16 cellular contexts compared by ENCODE assay signal in genomic region chr1:235069171-235069570, GRCh38. TPM values are rescaled to one million over a fixed set of nuclear protein-coding genes. Genes with fewer than 3 reads are reported as not detected.
DNase-seq lines count a peak whose midpoint lies in the region; ATAC-seq and TF ChIP-seq lines count a peak whose summit lies in the region.
"Had no signal": no experiment of that assay in that cellular context is flagged by ENCODE, and none has a peak within 500 bp of the region (broad histone marks: within the 10 kb centered on the region; RNA-seq: fewer than 3 reads in every experiment).

No MANE protein-coding gene starts in this region.

- H3K27ac ChIP-seq in body of pancreas (peak overlapping the region in 3 of 4 donors; percentile 93 to 97 (median 97)), liver (ENCODE audit: low read depth in 1 of 2, low read length in 2 of 2) (peak overlapping the region; percentile 94 to 97), suprapubic skin (peak overlapping the region; percentile 95), aorta (ENCODE audit: low read depth in 1 of 2, low read length in 2 of 2) (peak overlapping the region in 1 of 2 donors; percentile 34), smooth muscle cell (ENCODE audit: low read depth) (no peak overlapping the region)

- H3K4me1 Mint-ChIP-seq in naive thymus-derived CD8-positive, alpha-beta T cell, result peaks cover 0 to 7% (median 4%) of the 10 kb centered on the region in 4 donors

- DNase-seq in NT2/D1 (ENCODE audit: low read depth, low spot score) (no peak), body of pancreas (no peak), suprapubic skin (ENCODE audit: low spot score in 2 of 2) (no peak), D341Med (ENCODE audit: low spot score) (no peak), aorta (no peak), smooth muscle cell (lab: John Stamatoyannopoulos, UW; ENCODE audit: unreplicated experiment) (no peak)
- no peak for DNase-seq in naive thymus-derived CD8-positive, alpha-beta T cell
- DNase-seq: activated CD8-positive, alpha-beta T cell treated with anti-CD3 and anti-CD28 coated beads, Interleukin-2, amount 10 ng/mL, durations not matched to agents 7 days and 5 days; anterior cingulate cortex; CD4-positive, CD25-positive, alpha-beta regulatory T cell; foreskin fibroblast; NCI-H2107; stimulated activated CD8-positive, alpha-beta memory T cell treated with anti-CD3 and anti-CD28 coated beads, Interleukin-4, amount 100 ng/mL, for 48 hours had no signal

- no peak overlapping the region for H3K4me3 Mint-ChIP-seq in naive thymus-derived CD8-positive, alpha-beta T cell
- H3K4me3 Mint-ChIP-seq: activated CD8-positive, alpha-beta T cell treated with anti-CD3 and anti-CD28 coated beads, Interleukin-2, amount 10 ng/mL, durations not matched to agents 7 days and 5 days; CD4-positive, CD25-positive, alpha-beta regulatory T cell had no signal

- no peak overlapping the region for H3K4me2 ChIP-seq in smooth muscle cell

- POLR2A ChIA-PET in naive thymus-derived CD8-positive, alpha-beta T cell (lab: Charles Lee), result no interaction called here

- no peak for TF ChIP-seq EP300 in suprapubic skin (IDR thresholded peaks at IDR 0.05)

- H3K9ac ChIP-seq in NT2/D1 (ENCODE audit: insufficient read length, low read depth), result peak overlapping the region; percentile 29
- peak overlapping the region; percentile 90 to 97 for H3K9ac ChIP-seq in liver (ENCODE audit: low read depth in 1 of 2, low read length in 2 of 2)
- H3K9ac ChIP-seq in smooth muscle cell (ENCODE audit: low read depth), result no peak overlapping the region

- peak overlapping the region in 1 of 10 donors; percentile 51 for H3K27ac Mint-ChIP-seq in naive thymus-derived CD8-positive, alpha-beta T cell
- H3K27ac Mint-ChIP-seq: CD4-positive, CD25-positive, alpha-beta regulatory T cell had no signal

- H3K36me3 Mint-ChIP-seq in naive thymus-derived CD8-positive, alpha-beta T cell, result no peaks in the 10 kb centered on the region
- H3K36me3 Mint-ChIP-seq: CD4-positive, CD25-positive, alpha-beta regulatory T cell had no signal

- ATAC-seq in body of pancreas, result no peak
- ATAC-seq in aorta (ENCODE audit: low FRiP score), result no peak
- ATAC-seq in naive thymus-derived CD8-positive, alpha-beta T cell, result no peak
- ATAC-seq: activated CD8-positive, alpha-beta T cell treated with anti-CD3 and anti-CD28 coated beads, Interleukin-2, amount 10 ng/mL, durations not matched to agents 7 days and 5 days had no signal

- no peaks in the 10 kb centered on the region for H3K79me2 ChIP-seq in smooth muscle cell (ENCODE audit: low read depth)

- no peak for TF ChIP-seq RAD21 in liver (IDR thresholded peaks at IDR 0.05)

- no peak for TF ChIP-seq POLR2A in body of pancreas (IDR thresholded peaks at IDR 0.05)
- TF ChIP-seq POLR2A in suprapubic skin (IDR thresholded peaks at IDR 0.05), result no peak

- H3K36me3 ChIP-seq in NT2/D1 (ENCODE audit: insufficient read depth, insufficient read length, low read length) (no peaks in the 10 kb centered on the region), body of pancreas (replicated peaks in 1 of 2; ENCODE audit: insufficient read depth in 1 of 2, low read depth in 2 of 2) (no peaks in the 10 kb centered on the region), liver (ENCODE audit: control insufficient read depth in 4 of 4, insufficient read depth in 3 of 4, low read depth in 1 of 4, low read length in 3 of 4) (peaks cover 0 to 6% (median 2%) of the 10 kb centered on the region in 4 donors), suprapubic skin (no peaks in the 10 kb centered on the region), aorta (ENCODE audit: control insufficient read depth in 1 of 2, insufficient read depth in 2 of 2, low read length in 1 of 2) (no peaks in the 10 kb centered on the region), smooth muscle cell (ENCODE audit: low read depth) (no peaks in the 10 kb centered on the region)
- H3K36me3 ChIP-seq: SJSA1 had no signal

- H3K4me3 ChIP-seq in NT2/D1 (ENCODE audit: insufficient read length, low read depth), result no peak overlapping the region
- H3K4me3 ChIP-seq in body of pancreas, result no peak overlapping the region
- H3K4me3 ChIP-seq in liver (ENCODE audit: low read depth in 1 of 3, low read length in 3 of 3), result peak overlapping the region; percentile 47 to 95 (median 94)
- H3K4me3 ChIP-seq in suprapubic skin, result no peak overlapping the region
- no peak overlapping the region for H3K4me3 ChIP-seq in aorta (ENCODE audit: low read length in 2 of 2)
- H3K4me3 ChIP-seq in smooth muscle cell, result no peak overlapping the region
- H3K4me3 ChIP-seq: SJSA1 had no signal

- H3K4me1 ChIP-seq in NT2/D1 (ENCODE audit: insufficient read depth, insufficient read length) (peaks cover 20% of the 10 kb centered on the region), body of pancreas (peaks cover 65% of the 10 kb centered on the region), liver (ENCODE audit: control insufficient read depth in 4 of 4, insufficient read depth in 4 of 4, low read length in 3 of 4) (peaks cover 2 to 28% (median 18%) of the 10 kb centered on the region in 4 donors), suprapubic skin (peaks cover 67% of the 10 kb centered on the region), aorta (ENCODE audit: control insufficient read depth in 1 of 2, insufficient read depth in 2 of 2, low read length in 2 of 2) (peaks cover 0 to 2% of the 10 kb centered on the region in 2 donors), smooth muscle cell (ENCODE audit: low read depth) (peaks cover 5% of the 10 kb centered on the region)

- H3K9me3 ChIP-seq in NT2/D1 (ENCODE audit: insufficient read depth, low read length) (no peaks in the 10 kb centered on the region), body of pancreas (no peaks in the 10 kb centered on the region), liver (ENCODE audit: control insufficient read depth in 4 of 4, low read length in 3 of 4) (no peaks in the 10 kb centered on the region), suprapubic skin (no peaks in the 10 kb centered on the region), aorta (ENCODE audit: control insufficient read depth, low read length) (no peaks in the 10 kb centered on the region), smooth muscle cell (replicated peaks; ENCODE audit: low read depth) (no peaks in the 10 kb centered on the region)
- H3K9me3 ChIP-seq: SJSA1 had no signal

- H4K20me1 ChIP-seq in smooth muscle cell (ENCODE audit: low read depth), result no peaks in the 10 kb centered on the region

- peaks cover 0 to 2% (median 0%) of the 10 kb centered on the region in 5 donors for H3K27me3 Mint-ChIP-seq in naive thymus-derived CD8-positive, alpha-beta T cell

- H2AFZ ChIP-seq in smooth muscle cell (ENCODE audit: low read depth), result no peak overlapping the region

- 93 to 95% methylated on average over 5 of the region's 5 CpGs for WGBS in body of pancreas, 2 donors
- 47% methylated on average over 5 of the region's 5 CpGs for WGBS in liver
- WGBS in suprapubic skin, result 74% methylated on average over 5 of the region's 5 CpGs
- 98 to 99% methylated on average over 5 of the region's 5 CpGs for WGBS in aorta, 2 donors
- 96% methylated on average over 5 of the region's 5 CpGs for WGBS in smooth muscle cell (ENCODE audit: low lambda C conversion rate)

- H3F3A ChIP-seq in smooth muscle cell (ENCODE audit: low read depth), result no peaks in the 10 kb centered on the region

- H3K9me3 Mint-ChIP-seq in naive thymus-derived CD8-positive, alpha-beta T cell, result no peaks in the 10 kb centered on the region
- H3K9me3 Mint-ChIP-seq: activated T-helper 2 cell treated with anti-CD3 and anti-CD28 coated beads, Interferon-gamma antibody, Interleukin-2, Interleukin-4, amounts not matched to agents 10 μg/mL and 5 μg/mL and 100 μg/mL, durations not matched to agents 14 hours and 24 hours and 36 hours had no signal

- no peaks in the 10 kb centered on the region for H3K27me3 ChIP-seq in NT2/D1 (ENCODE audit: insufficient read depth, insufficient read length)
- no peaks in the 10 kb centered on the region for H3K27me3 ChIP-seq in body of pancreas
- H3K27me3 ChIP-seq in liver (ENCODE audit: control insufficient read depth in 4 of 4, insufficient read depth in 4 of 4, low read length in 3 of 4), result no peaks in the 10 kb centered on the region
- no peaks in the 10 kb centered on the region for H3K27me3 ChIP-seq in suprapubic skin
- no peaks in the 10 kb centered on the region for H3K27me3 ChIP-seq in aorta (ENCODE audit: control insufficient read depth in 1 of 2, insufficient read depth in 2 of 2, low read length in 1 of 2)
- H3K27me3 ChIP-seq in smooth muscle cell (ENCODE audit: low read depth), result no peaks in the 10 kb centered on the region
- H3K27me3 ChIP-seq: SJSA1 had no signal

- TF ChIP-seq CTCF in body of pancreas (IDR thresholded peaks at IDR 0.05), result no peak
- TF ChIP-seq CTCF in liver (IDR thresholded peaks at IDR 0.05; ENCODE audit: low read depth, low read length, missing input control), result no peak
- TF ChIP-seq CTCF in suprapubic skin (IDR thresholded peaks at IDR 0.05), result no peak
- no peak for TF ChIP-seq CTCF in smooth muscle cell (IDR thresholded peaks at IDR 0.05; ENCODE audit: borderline replicate concordance, insufficient read depth, poor library complexity, severe bottlenecking)

- intact Hi-C loops in body of pancreas (cut with DNase I), result no loop called here
- intact Hi-C loops in aorta (cut with DNase I), result loop anchor here (5.0 kb wide), 2 partner anchors 72 to 142 kb away; no protein-coding TSS in a partner anchor

TF ChIP-seq in liver, 16 proteins besides CTCF, POLR2A, EP300 and RAD21:
- TF ChIP-seq ZBTB33 (IDR thresholded peaks at IDR 0.05), result no peak
- no peak for TF ChIP-seq NR2F2 (IDR thresholded peaks at IDR 0.05)
- TF ChIP-seq HNF4G (IDR thresholded peaks at IDR 0.05), result no peak

RNA-seq across cellular contexts. Expression of gene TOMM20, which starts 59.5 kb away (rescaled TPM):
- 10 to 100 TPM; 54.7 to 75.2 TPM for total RNA-seq in body of pancreas
- total RNA-seq in liver, result 10 to 100 TPM; 34.9 to 43.3 TPM
- polyA plus RNA-seq in liver, result 10 to 100 TPM; 33.4 to 74.4 TPM
- total RNA-seq in suprapubic skin, result 100 to 1,000 TPM; 101 to 116 (median 111) TPM
- total RNA-seq in aorta, result 10 to 100 TPM; 77.3 to 78.1 TPM
- 10 to 100 TPM; 69.8 to 97.5 TPM for polyA plus RNA-seq in aorta
- total RNA-seq in smooth muscle cell, result 82.1 and 88.7 TPM in 2 replicates
- 46.1 and 71.3 TPM in 2 replicates for polyA plus RNA-seq in smooth muscle cell
- total RNA-seq in naive thymus-derived CD8-positive, alpha-beta T cell, result 100 to 1,000 TPM; 104 to 111 TPM
- polyA plus RNA-seq in naive thymus-derived CD8-positive, alpha-beta T cell, result 10 to 100 TPM; 56.6 to 67.0 (median 60.7) TPM

Comparison
In these comparisons a context has a peak if more than half of its experiments do, and no peak if none do; other contexts are left out.
1. H3K4me3 ChIP-seq: peak in liver (3 of 3); none in NT2/D1 (single experiment), body of pancreas (0 of 2), suprapubic skin (single experiment), aorta (0 of 2) and smooth muscle cell (single experiment).